1 cellular context compared by ENCODE assay signal in the genomic region with DNA sequence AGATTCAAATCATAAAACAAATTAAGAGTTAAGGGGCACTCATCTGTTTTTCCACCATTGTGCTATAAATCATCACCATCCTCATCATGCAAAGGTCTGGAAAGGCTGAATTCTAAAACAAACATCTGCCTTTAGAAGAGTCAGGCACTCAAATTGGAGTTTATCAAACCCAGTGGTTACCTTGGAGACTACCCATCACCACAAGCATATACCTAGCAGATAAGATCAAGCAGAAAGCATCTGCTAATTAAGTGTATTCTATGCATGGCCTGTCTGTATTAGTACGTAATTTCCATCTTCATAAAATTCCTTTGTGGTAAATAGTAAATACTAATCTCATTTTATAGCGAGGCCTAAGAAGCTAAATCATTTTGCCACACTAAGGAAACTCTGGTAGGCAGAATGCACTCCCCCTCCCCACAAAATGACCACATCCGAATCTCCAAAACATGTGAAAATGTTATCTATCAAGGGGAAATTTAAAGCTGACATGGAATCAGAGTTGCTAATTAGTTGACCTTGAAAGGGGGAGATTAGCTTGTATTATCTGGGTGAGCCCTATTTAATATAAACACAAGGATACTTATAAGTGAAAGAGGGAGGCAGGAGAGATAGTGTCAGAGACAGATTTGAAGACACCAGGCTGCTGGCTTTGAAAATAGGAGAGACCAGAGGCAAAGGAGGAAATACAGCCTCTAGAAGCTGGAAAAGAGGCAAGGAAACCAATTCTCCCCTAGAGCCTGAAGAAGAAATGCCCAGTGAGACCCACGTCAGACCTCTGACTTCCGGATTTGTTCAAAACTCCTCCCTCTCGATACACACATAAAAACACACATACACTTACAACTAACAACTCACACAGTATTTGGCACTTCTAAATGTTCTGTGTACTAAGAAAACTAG.
TF ChIP-seq lines count a peak whose summit lies in the region.

No MANE protein-coding gene starts in this region.

TF ChIP-seq in GM12878, 131 proteins besides CTCF, POLR2A, EP300 and RAD21 (continued from another document):
- no peak for TF ChIP-seq STAT1 (conservative IDR thresholded peaks at IDR 0.05)
- TF ChIP-seq IRF4 (IDR thresholded peaks at IDR 0.05; ENCODE audit: low read depth, low read length): no peak
- TF ChIP-seq, protein P1, sequence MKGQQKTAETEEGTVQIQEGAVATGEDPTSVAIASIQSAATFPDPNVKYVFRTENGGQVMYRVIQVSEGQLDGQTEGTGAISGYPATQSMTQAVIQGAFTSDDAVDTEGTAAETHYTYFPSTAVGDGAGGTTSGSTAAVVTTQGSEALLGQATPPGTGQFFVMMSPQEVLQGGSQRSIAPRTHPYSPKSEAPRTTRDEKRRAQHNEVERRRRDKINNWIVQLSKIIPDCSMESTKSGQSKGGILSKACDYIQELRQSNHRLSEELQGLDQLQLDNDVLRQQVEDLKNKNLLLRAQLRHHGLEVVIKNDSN (IDR thresholded peaks at IDR 0.05; ENCODE audit: borderline replicate concordance, extremely low read length, insufficient read depth, low read depth, low read length): no peak
- no peak for TF ChIP-seq ZNF622 (IDR thresholded peaks at IDR 0.05)
- no peak for TF ChIP-seq ETV6 (conservative IDR thresholded peaks at IDR 0.05 in 1 of 2, IDR thresholded peaks at IDR 0.05 in 1 of 2; ENCODE audit: borderline replicate concordance in 1 of 2, low read depth in 1 of 2)
- TF ChIP-seq FOXK2 (IDR thresholded peaks at IDR 0.05): no peak
- no peak for TF ChIP-seq RFX5 (IDR thresholded peaks at IDR 0.05; ENCODE audit: low read depth, low read length)
- no peak for TF ChIP-seq CHD4 (IDR thresholded peaks at IDR 0.05)
- TF ChIP-seq KLF5 (IDR thresholded peaks at IDR 0.05; ENCODE audit: partially characterized antibody): no peak
- TF ChIP-seq POLR2AphosphoS2 (IDR thresholded peaks at IDR 0.05; ENCODE audit: low read depth, low read length): no peak
- no peak for TF ChIP-seq SUZ12 (IDR thresholded peaks at IDR 0.05; ENCODE audit: unreplicated experiment)
TF ChIP-seq in GM12878: peak in this region for 0.
